In genomic region chr16:89167425-89167941, GRCh38 we compare ENCODE assay signal across 8 cellular contexts. TPM values are rescaled to one million over a fixed set of nuclear protein-coding genes. Genes with fewer than 3 reads are reported as not detected.
DNase-seq lines count a peak whose midpoint lies in the region; ATAC-seq and TF ChIP-seq lines count a peak whose summit lies in the region.

No MANE protein-coding gene starts in this region.

- no TSS peak for BruUV-seq in A673 (replicated peaks; lab: Mats Ljungman, UMichigan)

- H3K4me3 Mint-ChIP-seq in activated CD4-positive, alpha-beta T cell treated with anti-CD3 and anti-CD28 coated beads for 36 hours, result no peak overlapping the region

- H3K27me3 Mint-ChIP-seq in activated CD4-positive, alpha-beta T cell treated with anti-CD3 and anti-CD28 coated beads for 36 hours, result peaks cover 3% of the 10 kb centered on the region

- no peak overlapping the region for H3K27ac ChIP-seq in A673 (ENCODE audit: low read depth, low read length, poor library complexity, severe bottlenecking)
- H3K27ac ChIP-seq in left lung, result no peak overlapping the region

- H3K36me3 Mint-ChIP-seq in activated CD4-positive, alpha-beta T cell treated with anti-CD3 and anti-CD28 coated beads for 36 hours (ENCODE audit: low read depth), result no peaks in the 10 kb centered on the region

- H3K4me1 ChIP-seq in A673 (ENCODE audit: insufficient read depth, low read length, poor library complexity, severe bottlenecking), result peaks cover 4% of the 10 kb centered on the region
- peaks cover 10 to 24% of the 10 kb centered on the region in 2 donors for H3K4me1 ChIP-seq in left lung

- POLR2A ChIA-PET in A673 (lab: Charles Lee; ENCODE audit: low non-redundant PET), result no interaction called here
- POLR2A ChIA-PET in activated CD4-positive, alpha-beta T cell treated with anti-CD3 and anti-CD28 coated beads for 36 hours (lab: Charles Lee), result no interaction called here

- peak; percentile 37 for ATAC-seq in activated CD4-positive, alpha-beta T cell treated with anti-CD3 and anti-CD28 coated beads for 36 hours
- peak; percentile 69 for ATAC-seq in left lung
- no peak for ATAC-seq in GM21381 (IDR thresholded peaks at IDR 0.05; ENCODE audit: unreplicated experiment)

- H3K27ac Mint-ChIP-seq in activated CD4-positive, alpha-beta T cell treated with anti-CD3 and anti-CD28 coated beads for 36 hours, result no peak overlapping the region

- intact Hi-C loops in A673 (cut with micrococcal nuclease; ENCODE audit: unreplicated experiment) (loop anchor here (5.0 kb wide), 2 partner anchors 220 to 430 kb away; no protein-coding TSS in a partner anchor), left lung (cut with DNase I) (loop anchor here in 1 of 2 donors (5.0 kb wide), 1 partner anchor 425 kb away; no protein-coding TSS in a partner anchor)
- intact Hi-C loops in activated CD4-positive, alpha-beta T cell treated with anti-CD3 and anti-CD28 coated beads for 36 hours (cut with DNase I, micrococcal nuclease), result loop anchor here (1.0 to 10.0 kb wide), 9 partner anchors 49 to 430 kb away; partner anchors contain the start of genes TRAPPC2L (in 2 of the 2) and GALNS (in 1 of the 2)

- CTCF ChIA-PET in A673 (lab: Charles Lee), result interaction anchor here (0.6 to 1.1 kb wide), 5 partner anchors 25 to 430 kb away, joined by 3 to 5 read pairs (median 4); no protein-coding TSS in a partner anchor
- CTCF ChIA-PET in activated CD4-positive, alpha-beta T cell treated with anti-CD3 and anti-CD28 coated beads for 36 hours (lab: Charles Lee), result interaction anchor here (0.6 to 1.6 kb wide), 7 partner anchors 31 to 354 kb away, joined by 3 to 9 read pairs (median 4); no protein-coding TSS in a partner anchor

- H3K36me3 ChIP-seq in A673 (ENCODE audit: insufficient read depth, low read length, poor library complexity, severe bottlenecking) (no peaks in the 10 kb centered on the region), left lung (no peaks in the 10 kb centered on the region)

- H3K27me3 ChIP-seq in A673 (replicated peaks; ENCODE audit: insufficient read depth, low read depth, low read length, poor library complexity) (no peaks in the 10 kb centered on the region), left lung (peaks cover 0 to 84% of the 10 kb centered on the region in 2 donors)

- H3K4me1 Mint-ChIP-seq in activated CD4-positive, alpha-beta T cell treated with anti-CD3 and anti-CD28 coated beads for 36 hours, result peaks cover 7% of the 10 kb centered on the region

- TF ChIP-seq CTCF in A673 (conservative IDR thresholded peaks at IDR 0.05; ENCODE audit: low read depth, low read length) (peak; percentile 90), left lung (IDR thresholded peaks at IDR 0.05) (peak; percentile 85 to 90)

- DNase-seq in A673 (ENCODE audit: low spot score) (peak; percentile 86), GM19238 (ENCODE audit: insufficient read length, low spot score) (peak; percentile 86), NCI-H446 treated with DMSO at 0.1 percent for 48 hours (lab: John Stamatoyannopoulos, UW) (peak; percentile 3), cerebellum (ENCODE audit: low spot score) (peak; percentile 82), left lung (peak; percentile 88 to 97)
- DNase-seq in activated CD4-positive, alpha-beta T cell treated with anti-CD3 and anti-CD28 coated beads for 36 hours, result peak; percentile 95
- peak; percentile 72 to 91 for DNase-seq in stimulated activated CD4-positive, alpha-beta T cell treated with anti-CD3 and anti-CD28 coated beads, Interleukin-4, amount 100 ng/mL, for 4 hours

- no peaks in the 10 kb centered on the region for H3K9me3 ChIP-seq in A673 (ENCODE audit: low read depth, low read length, poor library complexity, severe bottlenecking)
- H3K9me3 ChIP-seq in left lung, result no peaks in the 10 kb centered on the region

- H3K4me3 ChIP-seq in A673 (ENCODE audit: low read depth, low read length, poor library complexity, severe bottlenecking) (no peak overlapping the region), left lung (no peak overlapping the region)

- no peaks in the 10 kb centered on the region for H3K9me3 Mint-ChIP-seq in activated CD4-positive, alpha-beta T cell treated with anti-CD3 and anti-CD28 coated beads for 36 hours (ENCODE audit: low read depth)

RNA-seq across cellular contexts. Expression of gene CDH15, which starts 4.1 kb away (rescaled TPM):
- total RNA-seq in A673 (2021) (0.13 and 0.24 TPM in 2 replicates), cerebellum (3.8 TPM), left lung (1 to 10 TPM; 1.6 to 4.2 TPM)
- total RNA-seq in activated CD4-positive, alpha-beta T cell treated with anti-CD3 and anti-CD28 coated beads for 36 hours, result not detected

RNA-seq across cellular contexts. Expression of gene SLC22A31, which starts 32.9 kb away (rescaled TPM):
- 0.47 and 1.0 TPM in 2 replicates for total RNA-seq in A673 (2021)
- total RNA-seq in activated CD4-positive, alpha-beta T cell treated with anti-CD3 and anti-CD28 coated beads for 36 hours, result 1 to 10 TPM in 1 of 2 experiments, under 1 TPM in 1; 0.49 to 1.3 TPM
- 0.91 TPM for total RNA-seq in cerebellum
- total RNA-seq in left lung, result 100 to 1,000 TPM; 171 to 283 TPM

RNA-seq across cellular contexts. Expression of gene ZNF778, which starts 50.0 kb away (rescaled TPM):
- total RNA-seq in A673 (2021) (11.8 and 14.0 TPM in 2 replicates), cerebellum (18.1 TPM), left lung (1 to 10 TPM; 8.1 to 9.5 TPM)
- total RNA-seq in activated CD4-positive, alpha-beta T cell treated with anti-CD3 and anti-CD28 coated beads for 36 hours, result 1 to 10 TPM; 4.7 to 5.0 TPM

Comparison
In these comparisons a context has a peak if more than half of its experiments do, and no peak if none do; other contexts are left out.
1. DNase-seq: peak in every context shown above with its lines; median percentile 95 in activated CD4-positive, alpha-beta T cell treated with anti-CD3 and anti-CD28 coated beads for 36 hours; 92 in left lung; 86 in A673; 86 in GM19238; 82 in cerebellum; 82 in stimulated activated CD4-positive, alpha-beta T cell treated with anti-CD3 and anti-CD28 coated beads, Interleukin-4, amount 100 ng/mL, for 4 hours; 3 in NCI-H446 treated with DMSO at 0.1 percent for 48 hours.
2. RNA of gene SLC22A31, which starts 32.9 kb away (total RNA-seq): 171 to 283 TPM in left lung; 0.49 to 1.3 TPM in activated CD4-positive, alpha-beta T cell treated with anti-CD3 and anti-CD28 coated beads for 36 hours, 0.91 TPM in cerebellum (single experiment) and 0.47 to 1.0 TPM in A673; every median in the first group is over 10 times any median in the second.